In genomic region chr6:26240981-26241770, GRCh38 we compare ENCODE assay signal across 9 cellular contexts.
DNase-seq lines count a peak whose midpoint lies in the region; ATAC-seq lines count a peak whose summit lies in the region.
"Had no signal": no experiment of that assay in that cellular context is flagged by ENCODE, and none has a peak within 500 bp of the region (broad histone marks: within the 10 kb centered on the region; RNA-seq: fewer than 3 reads in every experiment).

No MANE protein-coding gene starts in this region.

- no peaks in the 10 kb centered on the region for H3K27me3 ChIP-seq in HUES6 (ENCODE audit: control insufficient read depth, insufficient read depth, low read length)
- H3K27me3 ChIP-seq in iPS-20b (ENCODE audit: insufficient read depth, low read length) = no peaks in the 10 kb centered on the region

- peaks cover 3% of the 10 kb centered on the region for H3K36me3 Mint-ChIP-seq in activated naive CD8-positive, alpha-beta T cell treated with anti-CD3 and anti-CD28 coated beads, Interleukin-2, amount 10 ng/mL, durations not matched to agents 7 days and 5 days

- H3K9ac ChIP-seq in HUES6 (ENCODE audit: low read length) (peak overlapping the region; percentile 98), iPS-20b (ENCODE audit: low read depth, low read length) (peak overlapping the region; percentile 94)

- H3K27me3 Mint-ChIP-seq in activated naive CD8-positive, alpha-beta T cell treated with anti-CD3 and anti-CD28 coated beads, Interleukin-2, amount 10 ng/mL, durations not matched to agents 7 days and 5 days = no peaks in the 10 kb centered on the region

- ATAC-seq in activated naive CD8-positive, alpha-beta T cell treated with anti-CD3 and anti-CD28 coated beads, Interleukin-2, amount 10 ng/mL, durations not matched to agents 7 days and 5 days (ENCODE audit: low read depth) = peak; percentile 9
- no peak for ATAC-seq in HG02610 (IDR thresholded peaks at IDR 0.05; ENCODE audit: unreplicated experiment)

- POLR2A ChIA-PET in activated naive CD8-positive, alpha-beta T cell treated with anti-CD3 and anti-CD28 coated beads, Interleukin-2, amount 10 ng/mL, durations not matched to agents 7 days and 5 days (lab: Charles Lee) = interaction anchor here (0.5 to 2.9 kb wide), 23 partner anchors 10 to 1597 kb away, joined by 3 to 61 read pairs (median 6); a partner anchor contains a TSS

- no peaks in the 10 kb centered on the region for H3K36me3 ChIP-seq in HUES6 (ENCODE audit: control insufficient read depth, insufficient read depth, low read length)
- H3K36me3 ChIP-seq in iPS-20b (ENCODE audit: insufficient read depth, low read depth, low read length) = no peaks in the 10 kb centered on the region
- H3K36me3 ChIP-seq: pancreas had no signal

- H3K4me1 ChIP-seq in HUES6 (ENCODE audit: control insufficient read depth, insufficient read depth, low read length) (peaks cover 19% of the 10 kb centered on the region), iPS-20b (ENCODE audit: insufficient read depth, low read length) (peaks cover 13% of the 10 kb centered on the region; the same call in 1 of the 2 replicates)
- H3K4me1 ChIP-seq: pancreas had no signal

- peak overlapping the region; percentile 85 for H3K4me3 Mint-ChIP-seq in activated naive CD8-positive, alpha-beta T cell treated with anti-CD3 and anti-CD28 coated beads, Interleukin-2, amount 10 ng/mL, durations not matched to agents 7 days and 5 days

- no peaks in the 10 kb centered on the region for H3K9me3 Mint-ChIP-seq in activated naive CD8-positive, alpha-beta T cell treated with anti-CD3 and anti-CD28 coated beads, Interleukin-2, amount 10 ng/mL, durations not matched to agents 7 days and 5 days

- H3K9me3 ChIP-seq in HUES6 (ENCODE audit: control insufficient read depth, insufficient read depth, low read depth, low read length) (no peaks in the 10 kb centered on the region), iPS-20b (ENCODE audit: insufficient read depth, low read depth, low read length) (no peaks in the 10 kb centered on the region)
- H3K9me3 ChIP-seq: pancreas had no signal

- H3K27ac Mint-ChIP-seq in activated naive CD8-positive, alpha-beta T cell treated with anti-CD3 and anti-CD28 coated beads, Interleukin-2, amount 10 ng/mL, durations not matched to agents 7 days and 5 days = peak overlapping the region; percentile 98

- H3K27ac ChIP-seq in HUES6 (ENCODE audit: low read depth, low read length) = peak overlapping the region; percentile 80
- H3K27ac ChIP-seq in iPS-20b (ENCODE audit: low read length) = peak overlapping the region; percentile 9

- DNase-seq in ELR (ENCODE audit: low read depth) (peak; percentile 77), nucleus accumbens (lab: John Stamatoyannopoulos, UW) (no peak), NCI-H524 treated with DMSO at 0.1 percent for 48 hours (lab: John Stamatoyannopoulos, UW) (no peak)
- peak; percentile 67 for DNase-seq in activated naive CD8-positive, alpha-beta T cell treated with anti-CD3 and anti-CD28 coated beads, Interleukin-2, amount 10 ng/mL, durations not matched to agents 7 days and 5 days
- DNase-seq in stimulated activated CD8-positive, alpha-beta memory T cell treated with anti-CD3 and anti-CD28 coated beads, Interleukin-4, amount 100 ng/mL, for 48 hours = peak; percentile 84
- DNase-seq: pancreas had no signal

- peaks cover 32% of the 10 kb centered on the region for H3K4me1 Mint-ChIP-seq in activated naive CD8-positive, alpha-beta T cell treated with anti-CD3 and anti-CD28 coated beads, Interleukin-2, amount 10 ng/mL, durations not matched to agents 7 days and 5 days

- H3K4me3 ChIP-seq in HUES6 (ENCODE audit: low read depth, low read length) (peak overlapping the region; percentile 73), iPS-20b (ENCODE audit: low read length) (peak overlapping the region; percentile 73)

Comparison
In these comparisons a context has a peak if more than half of its experiments do, and no peak if none do; other contexts are left out.
1. DNase-seq: peak in ELR (single experiment), activated naive CD8-positive, alpha-beta T cell treated with anti-CD3 and anti-CD28 coated beads, Interleukin-2, amount 10 ng/mL, durations not matched to agents 7 days and 5 days (single experiment) and stimulated activated CD8-positive, alpha-beta memory T cell treated with anti-CD3 and anti-CD28 coated beads, Interleukin-4, amount 100 ng/mL, for 48 hours (single experiment); none in nucleus accumbens (0 of 56) and NCI-H524 treated with DMSO at 0.1 percent for 48 hours (single experiment).